Comparison of ENCODE assay signal across 15 cellular contexts in the genomic region with DNA sequence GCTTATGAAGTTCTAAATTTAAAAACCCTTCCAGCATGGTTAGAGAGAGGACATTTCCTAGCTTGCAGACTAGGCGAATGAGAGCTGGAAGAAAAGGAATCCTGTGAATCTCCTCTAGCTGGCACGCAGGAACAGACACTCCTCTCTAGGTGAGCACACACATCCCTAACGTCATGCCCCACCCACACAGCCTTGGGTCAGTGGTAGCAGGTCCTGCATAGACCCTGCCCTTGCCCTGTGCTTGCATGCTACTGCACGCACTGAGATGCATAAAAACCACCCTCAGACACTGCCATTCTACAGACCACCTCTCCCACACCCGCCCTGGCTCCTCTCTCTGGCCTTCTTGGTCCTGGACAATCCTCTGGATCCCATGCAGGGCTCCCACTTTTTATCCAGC. TPM values are rescaled to one million over a fixed set of nuclear protein-coding genes. Genes with fewer than 3 reads are reported as not detected.
A peak's percentile ranks its signal among the peaks of the same experiment; 100 is the strongest.
DNase-seq lines count a peak whose midpoint lies in the region; ATAC-seq and TF ChIP-seq lines count a peak whose summit lies in the region.
"Had no signal": no experiment of that assay in that cellular context is flagged by ENCODE, and none has a peak within 500 bp of the region (broad histone marks: within the 10 kb centered on the region; RNA-seq: fewer than 3 reads in every experiment).

No MANE protein-coding gene starts in this region.

- H3K27me3 ChIP-seq in H7 (ENCODE audit: control insufficient read depth, insufficient read depth, low read length): no peaks in the 10 kb centered on the region; the same call in 1 of the 2 replicates

- no peak for TF ChIP-seq POLR2A in GM18505 (IDR thresholded peaks at IDR 0.05; ENCODE audit: borderline replicate concordance, extremely low read depth, insufficient read depth, insufficient read length)

- intact Hi-C loops in sciatic nerve (cut with DNase I): no loop called here

- H3K4me3 ChIP-seq in H7 (ENCODE audit: insufficient read depth, low read depth, low read length): no peak overlapping the region
- H3K4me3 ChIP-seq: A549, GM12878 had no signal

- H3K36me3 ChIP-seq in H7 (replicated peaks; ENCODE audit: control insufficient read depth, insufficient read depth, low read length): no peaks in the 10 kb centered on the region

- ATAC-seq in sciatic nerve (peak; percentile 35), HG02840 (IDR thresholded peaks at IDR 0.05; ENCODE audit: low FRiP score, unreplicated experiment) (no peak), GM18505 (IDR thresholded peaks at IDR 0.05; ENCODE audit: unreplicated experiment) (no peak)
- ATAC-seq: GM12878 had no signal

- DNase-seq in H7 (peak; percentile 47), SK-N-DZ (ENCODE audit: low spot score) (peak; percentile 1), iPS-NIHi7 (ENCODE audit: extremely low spot score) (peak; percentile 18), sciatic nerve (ENCODE audit: low spot score) (no peak), superior temporal gyrus (ENCODE audit: extremely low spot score) (no peak), HuH-7 (ENCODE audit: low spot score) (no peak)
- DNase-seq: CD8-positive, alpha-beta memory T cell; DMS 273 treated with DMSO at 0.1 percent for 48 hours; GOT3; HCEC 1CT had no signal

RNA-seq across cellular contexts. Expression of a gene that starts 23.5 kb away (rescaled TPM):
- 0.44 TPM in 1 of 2 replicates, not detected in the other for total RNA-seq in H7 (2014; rRNA removed; shearing (Covaris generic))
- not detected in 2 replicates for polyA plus RNA-seq in SK-N-DZ (2014; cell fraction: cytosol; rRNA removed)
- not detected in 2 replicates for polyA plus RNA-seq in SK-N-DZ (2014; cell fraction: nucleus; rRNA removed)
- 45.2 TPM for total RNA-seq in sciatic nerve
- total RNA-seq: HT-29 had no signal

Comparison
In these comparisons a context has a peak if more than half of its experiments do, and no peak if none do; other contexts are left out.
1. DNase-seq: peak in H7 (single experiment), SK-N-DZ (single experiment) and iPS-NIHi7 (single experiment); none in sciatic nerve (single experiment), superior temporal gyrus (single experiment) and HuH-7 (single experiment).
2. RNA of a gene that starts 23.5 kb away (total RNA-seq): 45.2 TPM in sciatic nerve (single experiment); 0.44 TPM in H7; every median in the first group is over 10 times any median in the second.